In the genomic region with DNA sequence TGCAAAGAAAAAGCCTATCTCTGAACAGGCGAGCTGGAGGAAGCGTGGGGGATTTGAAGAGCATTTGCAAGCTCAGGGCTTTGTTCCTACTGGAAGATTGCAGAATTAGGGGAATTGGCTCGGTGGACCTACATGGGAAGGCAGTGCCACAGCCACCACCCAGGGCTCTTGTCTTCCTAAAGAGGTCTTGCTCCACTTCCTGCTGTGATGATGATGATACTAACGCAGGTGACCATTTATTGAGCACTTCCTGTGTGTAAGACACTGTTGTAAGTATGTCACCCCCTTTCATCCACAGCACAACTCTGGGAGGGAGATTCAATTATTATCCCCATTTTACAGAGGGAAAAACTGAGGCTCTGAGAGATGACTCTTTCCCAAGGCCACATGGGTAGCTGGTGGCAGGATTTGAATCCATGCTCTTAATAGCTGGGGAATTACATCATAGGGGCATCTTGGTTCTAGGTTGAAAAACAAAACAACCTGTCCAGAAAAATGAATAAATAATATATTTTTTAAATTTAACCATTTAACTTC, we compare ENCODE assay signal across 1 cellular context.
A peak's percentile ranks its signal among the peaks of the same experiment; 100 is the strongest.
TF ChIP-seq lines count a peak whose summit lies in the region.

No MANE protein-coding gene starts in this region.

TF ChIP-seq in HepG2, 621 proteins besides CTCF, POLR2A, EP300 and RAD21:
- TF ChIP-seq ZNF629 (CRISPR knock-in tag; conservative IDR thresholded peaks at IDR 0.05) (peak; percentile 76), HDAC1 (CRISPR knock-in tag; IDR thresholded peaks at IDR 0.05) (no peak), IRF2 (CRISPR knock-in tag; IDR thresholded peaks at IDR 0.05) (no peak), ZNF251 (CRISPR knock-in tag; IDR thresholded peaks at IDR 0.05) (no peak)
